Comparison of ENCODE assay signal across 16 cellular contexts in the genomic region with DNA sequence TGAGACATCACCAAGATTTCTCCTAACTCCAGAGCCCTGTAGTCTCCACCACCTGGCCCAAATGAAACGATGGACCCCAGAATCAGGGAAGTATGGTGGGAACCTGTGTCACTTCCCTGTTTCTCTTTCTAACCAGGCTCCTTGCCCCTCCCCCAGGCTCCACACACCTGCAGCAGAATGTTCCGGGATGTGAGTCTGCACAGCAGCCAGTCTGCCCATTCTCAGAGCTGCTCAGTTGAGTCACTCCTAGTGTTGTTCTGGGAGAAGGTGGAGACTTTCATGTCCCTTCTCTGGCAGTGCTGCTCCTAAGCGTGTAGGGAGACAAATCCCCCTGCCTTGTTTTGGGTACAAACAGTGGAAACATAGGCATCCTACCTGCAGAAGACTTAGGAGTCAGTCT.
"Had no signal": no experiment of that assay in that cellular context is flagged by ENCODE, and none has a peak within 500 bp of the region (broad histone marks: within the 10 kb centered on the region; RNA-seq: fewer than 3 reads in every experiment).

No MANE protein-coding gene starts in this region.

- H3K4me1 ChIP-seq: gastroesophageal sphincter, right atrium auricular region had no signal

- H3K9me3 Mint-ChIP-seq: activated T-helper 17 cell treated with anti-CD3 and anti-CD28 coated beads, Interleukin-2, amount 50 U/mL, for 72 hours had no signal

- H3K27me3 ChIP-seq: right atrium auricular region, suprapubic skin had no signal

- H3K4me3 Mint-ChIP-seq: activated CD4-positive, alpha-beta memory T cell treated with anti-CD3 and anti-CD28 coated beads for 36 hours; activated CD4-positive, alpha-beta T cell treated with anti-CD3 and anti-CD28 coated beads for 36 hours; activated naive CD8-positive, alpha-beta T cell treated with anti-CD3 and anti-CD28 coated beads, Interleukin-2, amount 10 ng/mL, durations not matched to agents 7 days and 5 days; activated T-helper 17 cell treated with anti-CD3 and anti-CD28 coated beads, Interleukin-2, amount 50 U/mL, for 72 hours; memory B cell; neural crest cell; stimulated activated naive CD8-positive, alpha-beta T cell treated with anti-CD3 and anti-CD28 coated beads, Interleukin-15, Interleukin-2, amounts not matched to agents 100 ng/mL and 50 ng/mL, for 24 hours; WTC11 had no signal

- H3K4me1 Mint-ChIP-seq: activated CD4-positive, alpha-beta T cell treated with anti-CD3 and anti-CD28 coated beads for 36 hours; activated naive CD8-positive, alpha-beta T cell treated with anti-CD3 and anti-CD28 coated beads, Interleukin-2, amount 10 ng/mL, durations not matched to agents 7 days and 5 days; activated T-helper 17 cell treated with anti-CD3 and anti-CD28 coated beads, Interleukin-2, amount 50 U/mL, for 72 hours; memory B cell; naive B cell; neural crest cell had no signal

- ATAC-seq: activated CD4-positive, alpha-beta T cell treated with anti-CD3 and anti-CD28 coated beads for 36 hours; activated T-helper 17 cell treated with anti-CD3 and anti-CD28 coated beads, Interleukin-2, amount 50 U/mL, for 72 hours; gastroesophageal sphincter; WTC11 had no signal

- H3K27ac Mint-ChIP-seq: activated CD4-positive, alpha-beta memory T cell treated with anti-CD3 and anti-CD28 coated beads for 36 hours; activated CD4-positive, alpha-beta T cell treated with anti-CD3 and anti-CD28 coated beads for 36 hours; activated naive CD8-positive, alpha-beta T cell treated with anti-CD3 and anti-CD28 coated beads, Interleukin-2, amount 10 ng/mL, durations not matched to agents 7 days and 5 days; activated T-helper 17 cell treated with anti-CD3 and anti-CD28 coated beads, Interleukin-2, amount 50 U/mL, for 72 hours; memory B cell; progenitor cell of endocrine pancreas; stimulated activated naive CD8-positive, alpha-beta T cell treated with anti-CD3 and anti-CD28 coated beads, Interleukin-15, Interleukin-2, amounts not matched to agents 100 ng/mL and 50 ng/mL, for 24 hours; WTC11 had no signal

- H3K4me3 ChIP-seq: gastroesophageal sphincter, heart left ventricle, right atrium auricular region, suprapubic skin had no signal

- DNase-seq: activated CD4-positive, alpha-beta memory T cell treated with anti-CD3 and anti-CD28 coated beads for 36 hours; activated CD4-positive, alpha-beta T cell treated with anti-CD3 and anti-CD28 coated beads for 36 hours; activated naive CD4-positive, alpha-beta T cell treated with Interleukin-2 at 50 U/mL for 16 hours; activated naive CD8-positive, alpha-beta T cell treated with anti-CD3 and anti-CD28 coated beads, Interleukin-2, amount 10 ng/mL, durations not matched to agents 7 days and 5 days; naive B cell; trophoblast cell had no signal

- H3K9me3 ChIP-seq: suprapubic skin had no signal

- H3K36me3 ChIP-seq: gastroesophageal sphincter, heart left ventricle, right atrium auricular region, suprapubic skin had no signal

- H3K27ac ChIP-seq: gastroesophageal sphincter, heart left ventricle, right atrium auricular region, suprapubic skin had no signal

- H3K36me3 Mint-ChIP-seq: activated CD4-positive, alpha-beta memory T cell treated with anti-CD3 and anti-CD28 coated beads for 36 hours; activated naive CD8-positive, alpha-beta T cell treated with anti-CD3 and anti-CD28 coated beads, Interleukin-2, amount 10 ng/mL, durations not matched to agents 7 days and 5 days; memory B cell; naive B cell; WTC11 had no signal
